In genomic region chr1:43300661-43301094, GRCh38 we compare ENCODE assay signal across 11 cellular contexts. TPM values are rescaled to one million over a fixed set of nuclear protein-coding genes. Genes with fewer than 3 reads are reported as not detected.
A peak's percentile ranks its signal among the peaks of the same experiment; 100 is the strongest.
DNase-seq lines count a peak whose midpoint lies in the region; ATAC-seq and TF ChIP-seq lines count a peak whose summit lies in the region.
"Had no signal": no experiment of that assay in that cellular context is flagged by ENCODE, and none has a peak within 500 bp of the region (broad histone marks: within the 10 kb centered on the region; RNA-seq: fewer than 3 reads in every experiment).

Gene TIE1, plus strand, starts transcription at chr1:43300982. Its CDS starts 90 bp downstream, at chr1:43301072.

- in situ Hi-C loops in endometrial microvascular endothelial cells (cut with HindIII; ENCODE audit: inconsistent ontology term, low pct_unique_long_range_greater_than_20kb, low sequenced_read_pairs): no loop called here

- DNase-seq in KG1 (lab: John Stamatoyannopoulos, UW): peak; percentile 20
- DNase-seq in mesenteric fat pad (ENCODE audit: low spot score): no peak
- no peak for DNase-seq in suprapubic skin (ENCODE audit: low spot score in 2 of 2)
- DNase-seq in NK-92 treated with Interleukin-12 subunit alpha and Interleukin-12 subunit beta, amount 100 ng/mL, for 24 hours (lab: John Stamatoyannopoulos, UW): no peak
- DNase-seq in A172 (ENCODE audit: low spot score): no peak
- DNase-seq: activated CD4-positive, alpha-beta T cell treated with anti-CD3 and anti-CD28 coated beads, Interleukin-2, amount 50 U/mL, for 4 hours; NCI-H524 treated with DMSO at 0.1 percent for 48 hours had no signal

- TF ChIP-seq EP300 in suprapubic skin (IDR thresholded peaks at IDR 0.05): no peak

- no peak for TF ChIP-seq CTCF in suprapubic skin (IDR thresholded peaks at IDR 0.05)

- ATAC-seq in GM18867 (IDR thresholded peaks at IDR 0.05; ENCODE audit: unreplicated experiment) (no peak), HG02852 (IDR thresholded peaks at IDR 0.05; ENCODE audit: unreplicated experiment) (no peak)

- H3K4me1 ChIP-seq in suprapubic skin: peaks cover 22% of the 10 kb centered on the region

- no peak for TF ChIP-seq POLR2A in suprapubic skin (IDR thresholded peaks at IDR 0.05)

- H3K27me3 ChIP-seq in suprapubic skin: no peaks in the 10 kb centered on the region

- H3K4me3 ChIP-seq in suprapubic skin: peak within 1 kb of the TSS; percentile 28

- 70% methylated on average over 4 of the region's 5 CpGs for WGBS in suprapubic skin

- H3K9me3 ChIP-seq in suprapubic skin: no peaks in the 10 kb centered on the region

- H3K27ac ChIP-seq in suprapubic skin: peak within 1 kb of the TSS; percentile 16
- H3K27ac ChIP-seq: C4-2B had no signal

- no peaks in the 10 kb centered on the region for H3K36me3 ChIP-seq in suprapubic skin

RNA-seq across cellular contexts. Expression of gene TIE1, which starts in this region (rescaled TPM):
- 302 TPM for total RNA-seq in endometrial microvascular endothelial cells (ENCODE audit: inconsistent ontology term)
- 42.6 TPM for total RNA-seq in mesenteric fat pad
- 10 to 100 TPM in 3 of 4 donors, 1 to 10 TPM in 1; 5.4 to 19.0 (median 11.3) TPM for total RNA-seq in suprapubic skin
- total RNA-seq in A172 (2014; rRNA removed; shearing (Covaris generic)): 0.41 and 3.2 TPM in 2 replicates
